ENCODE assay signal across 7 cellular contexts in the genomic region with DNA sequence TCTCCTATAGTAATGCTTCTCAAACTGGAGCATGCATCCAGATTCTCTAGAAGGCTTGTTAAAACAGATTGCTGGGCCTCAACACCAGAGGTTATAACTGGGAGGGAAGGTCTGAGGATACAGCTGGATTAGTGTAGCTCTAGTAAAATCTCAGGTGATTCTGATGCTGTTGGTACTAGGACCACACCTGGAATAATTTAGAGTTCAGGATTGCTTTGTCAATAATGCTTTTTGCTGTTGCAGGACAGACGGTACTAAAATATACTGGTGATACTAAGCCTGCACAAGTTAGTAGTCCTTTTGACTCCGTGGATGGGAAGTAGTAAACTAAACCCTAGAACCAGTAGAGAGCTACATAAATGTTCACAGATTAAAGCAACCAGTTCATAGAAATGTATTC.
DNase-seq lines count a peak whose midpoint lies in the region; ATAC-seq, FAIRE-seq and TF ChIP-seq lines count a peak whose summit lies in the region.

No MANE protein-coding gene starts in this region.

- H3F3A ChIP-seq in neural cell (ENCODE audit: insufficient read depth, low read length, poor library complexity, severe bottlenecking), result peaks cover 10% of the 10 kb centered on the region

- H3K27ac ChIP-seq in coronary artery, result peak overlapping the region; percentile 83 to 94
- H3K27ac ChIP-seq in neural cell (ENCODE audit: low read length), result peak overlapping the region; percentile 93

- H3K36me3 ChIP-seq in neural cell (ENCODE audit: insufficient read depth, low read length), result no peaks in the 10 kb centered on the region

- H3K9me3 ChIP-seq in neural cell (ENCODE audit: low read length), result no peaks in the 10 kb centered on the region

- peak overlapping the region; percentile 49 for H3K4me3 ChIP-seq in coronary artery
- peak overlapping the region; percentile 69 for H3K4me3 ChIP-seq in neural cell (ENCODE audit: low read length)

- no peaks in the 10 kb centered on the region for H3K27me3 ChIP-seq in neural cell (ENCODE audit: insufficient read depth, low read depth, low read length)

- peak overlapping the region; percentile 88 for H3K4me2 ChIP-seq in neural cell (ENCODE audit: low read length)

- no peak for TF ChIP-seq RAD21 in neural cell (conservative IDR thresholded peaks at IDR 0.05)

- H4K20me1 ChIP-seq in neural cell (ENCODE audit: insufficient read depth), result no peaks in the 10 kb centered on the region

- H3K9ac ChIP-seq in neural cell (ENCODE audit: low read length), result peak overlapping the region; percentile 76

- ATAC-seq in HG03039 (IDR thresholded peaks at IDR 0.05; ENCODE audit: unreplicated experiment) (no peak), HG02840 (IDR thresholded peaks at IDR 0.05; ENCODE audit: low FRiP score, unreplicated experiment) (no peak)

- peak overlapping the region; percentile 87 for H2AFZ ChIP-seq in neural cell (ENCODE audit: low read depth, low read length)

- H3K79me2 ChIP-seq in neural cell (replicated peaks; ENCODE audit: insufficient read depth, low read length), result no peaks in the 10 kb centered on the region

- TF ChIP-seq POLR2A in GM12892 (IDR thresholded peaks at IDR 0.05; ENCODE audit: low read depth, low read length), result no peak

- no peak for TF ChIP-seq EP300 in neural cell (conservative IDR thresholded peaks at IDR 0.05; ENCODE audit: poor library complexity, severe bottlenecking)

- DNase-seq in GM12892 (ENCODE audit: insufficient read length), result no peak
- DNase-seq in NCI-H82 treated with DMSO at 0.1 percent for 48 hours (lab: John Stamatoyannopoulos, UW; ENCODE audit: unreplicated experiment), result peak; percentile 37
- no peak for DNase-seq in coronary artery (ENCODE audit: low spot score)
- DNase-seq in GOT3 (lab: John Stamatoyannopoulos, UW), result no peak

- TF ChIP-seq CTCF in coronary artery (IDR thresholded peaks at IDR 0.05), result no peak
- no peak for TF ChIP-seq CTCF in neural cell (IDR thresholded peaks at IDR 0.05; ENCODE audit: poor library complexity, severe bottlenecking)

- no peaks in the 10 kb centered on the region for H3K9me2 ChIP-seq in neural cell (ENCODE audit: insufficient read depth, low read length)

- FAIRE-seq in GM12892 (lab: Jason Lieb, UNC), result peak; percentile 54

TF ChIP-seq in neural cell, 6 proteins besides CTCF, POLR2A, EP300 and RAD21:
- TF ChIP-seq, protein P1, sequence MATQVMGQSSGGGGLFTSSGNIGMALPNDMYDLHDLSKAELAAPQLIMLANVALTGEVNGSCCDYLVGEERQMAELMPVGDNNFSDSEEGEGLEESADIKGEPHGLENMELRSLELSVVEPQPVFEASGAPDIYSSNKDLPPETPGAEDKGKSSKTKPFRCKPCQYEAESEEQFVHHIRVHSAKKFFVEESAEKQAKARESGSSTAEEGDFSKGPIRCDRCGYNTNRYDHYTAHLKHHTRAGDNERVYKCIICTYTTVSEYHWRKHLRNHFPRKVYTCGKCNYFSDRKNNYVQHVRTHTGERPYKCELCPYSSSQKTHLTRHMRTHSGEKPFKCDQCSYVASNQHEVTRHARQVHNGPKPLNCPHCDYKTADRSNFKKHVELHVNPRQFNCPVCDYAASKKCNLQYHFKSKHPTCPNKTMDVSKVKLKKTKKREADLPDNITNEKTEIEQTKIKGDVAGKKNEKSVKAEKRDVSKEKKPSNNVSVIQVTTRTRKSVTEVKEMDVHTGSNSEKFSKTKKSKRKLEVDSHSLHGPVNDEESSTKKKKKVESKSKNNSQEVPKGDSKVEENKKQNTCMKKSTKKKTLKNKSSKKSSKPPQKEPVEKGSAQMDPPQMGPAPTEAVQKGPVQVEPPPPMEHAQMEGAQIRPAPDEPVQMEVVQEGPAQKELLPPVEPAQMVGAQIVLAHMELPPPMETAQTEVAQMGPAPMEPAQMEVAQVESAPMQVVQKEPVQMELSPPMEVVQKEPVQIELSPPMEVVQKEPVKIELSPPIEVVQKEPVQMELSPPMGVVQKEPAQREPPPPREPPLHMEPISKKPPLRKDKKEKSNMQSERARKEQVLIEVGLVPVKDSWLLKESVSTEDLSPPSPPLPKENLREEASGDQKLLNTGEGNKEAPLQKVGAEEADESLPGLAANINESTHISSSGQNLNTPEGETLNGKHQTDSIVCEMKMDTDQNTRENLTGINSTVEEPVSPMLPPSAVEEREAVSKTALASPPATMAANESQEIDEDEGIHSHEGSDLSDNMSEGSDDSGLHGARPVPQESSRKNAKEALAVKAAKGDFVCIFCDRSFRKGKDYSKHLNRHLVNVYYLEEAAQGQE (IDR thresholded peaks at IDR 0.05; ENCODE audit: borderline replicate concordance), result no peak
- no peak for TF ChIP-seq MXI1 (conservative IDR thresholded peaks at IDR 0.05; ENCODE audit: poor library complexity, severe bottlenecking)
- no peak for TF ChIP-seq TAF1 (IDR thresholded peaks at IDR 0.05; ENCODE audit: low read depth)
- no peak for TF ChIP-seq EZH2 (IDR thresholded peaks at IDR 0.05; ENCODE audit: borderline replicate concordance, insufficient read depth, low read length, poor library complexity, severe bottlenecking)
- no peak for TF ChIP-seq POLR2AphosphoS5 (IDR thresholded peaks at IDR 0.05)
- no peak for TF ChIP-seq SMC3 (conservative IDR thresholded peaks at IDR 0.05; ENCODE audit: poor library complexity)
TF ChIP-seq in neural cell: peak in this region for 0.
